In the genomic region with DNA sequence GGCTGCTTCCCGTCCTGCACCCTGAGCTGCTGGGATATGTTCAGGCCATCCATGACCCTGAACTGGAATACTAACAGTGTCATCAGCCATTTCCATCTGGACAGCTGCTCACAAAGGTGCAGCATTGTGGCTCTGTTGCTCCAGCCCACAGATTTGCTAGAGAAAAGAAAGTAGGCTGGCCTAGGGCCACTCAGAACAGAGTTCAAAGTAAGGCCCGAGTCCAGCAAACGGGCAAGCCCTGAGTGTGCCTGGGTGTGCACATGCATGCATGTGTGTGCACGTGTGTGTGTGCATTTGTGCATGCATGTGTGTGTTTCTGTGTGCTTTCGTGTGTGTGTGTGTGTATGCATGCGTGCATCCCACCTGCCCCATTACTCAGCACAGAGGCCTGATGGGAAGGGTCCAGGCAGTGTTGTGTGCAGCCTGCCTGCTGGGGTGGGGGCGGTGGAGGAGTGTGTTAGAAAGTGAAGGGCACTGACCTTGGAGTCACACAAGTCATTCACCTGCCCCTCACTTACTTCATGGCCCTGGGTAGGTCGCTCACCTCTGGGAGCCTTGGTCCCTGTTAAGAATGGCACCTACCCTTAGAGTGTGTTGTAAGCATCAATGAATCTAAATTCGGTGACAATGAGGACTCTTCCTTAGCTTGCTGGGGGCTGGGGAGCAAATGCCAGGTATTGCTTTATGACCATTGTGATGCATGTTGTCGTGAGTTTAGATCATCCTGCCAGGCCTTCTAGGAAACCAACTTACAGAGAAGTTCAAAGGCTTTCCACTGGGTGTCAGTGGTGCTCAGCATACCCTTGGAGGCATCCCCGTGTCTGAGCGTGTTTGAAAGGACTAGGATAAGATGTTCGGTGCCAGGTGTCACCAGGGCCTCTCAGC, we compare ENCODE assay signal across 8 cellular contexts. TPM values are rescaled to one million over a fixed set of nuclear protein-coding genes. Genes with fewer than 3 reads are reported as not detected.
DNase-seq lines count a peak whose midpoint lies in the region; ATAC-seq and TF ChIP-seq lines count a peak whose summit lies in the region.

No MANE protein-coding gene starts in this region.

- peaks cover 3 to 18% of the 10 kb centered on the region in 2 donors for H3K27me3 Mint-ChIP-seq in T-cell
- H3K27me3 Mint-ChIP-seq in effector memory CD8-positive, alpha-beta T cell = peaks cover 8 to 14% of the 10 kb centered on the region in 2 donors

- no peaks in the 10 kb centered on the region for H3K36me3 Mint-ChIP-seq in T-cell
- H3K36me3 Mint-ChIP-seq in effector memory CD8-positive, alpha-beta T cell (ENCODE audit: insufficient read depth) = no peaks in the 10 kb centered on the region

- DNase-seq in AG04449 (ENCODE audit: low read depth, low spot score) (no peak), NCI-H146 (lab: John Stamatoyannopoulos, UW) (peak; percentile 83), T-cell (peak in 26 of 34 experiments; percentile 9 to 47 (median 28)), medulla oblongata (ENCODE audit: extremely low spot score) (peak; percentile 79)
- peak; percentile 45 to 52 (median 50) for DNase-seq in effector memory CD8-positive, alpha-beta T cell
- DNase-seq in activated effector memory CD4-positive, alpha-beta T cell treated with anti-CD3 and anti-CD28 coated beads, Interleukin-2, amount 50 U/mL, for 16 hours = no peak

- TF ChIP-seq CTCF in AG04449 (IDR thresholded peaks at IDR 0.05; ENCODE audit: insufficient read depth, low read length, missing control alignments) = peak; percentile 67
- peak; percentile 74 for TF ChIP-seq CTCF in GM12872 (IDR thresholded peaks at IDR 0.05; ENCODE audit: insufficient read depth, low read depth, low read length)

- no peak overlapping the region for H3K27ac Mint-ChIP-seq in T-cell
- no peak overlapping the region for H3K27ac Mint-ChIP-seq in effector memory CD8-positive, alpha-beta T cell

- ATAC-seq in T-cell (replicated peaks in 1 of 4) = peak; percentile 58 to 70 (median 61)
- peak; percentile 83 for ATAC-seq in effector memory CD8-positive, alpha-beta T cell (replicated peaks)
- ATAC-seq in HG02798 (IDR thresholded peaks at IDR 0.05; ENCODE audit: poor library complexity, unreplicated experiment) = no peak

- no peak overlapping the region for H3K4me3 Mint-ChIP-seq in T-cell
- H3K4me3 Mint-ChIP-seq in effector memory CD8-positive, alpha-beta T cell = no peak overlapping the region

- POLR2A ChIA-PET in AG04449 (lab: Yijun Ruan, JAX) (no interaction called here), T-cell (lab: Charles Lee) (interaction anchor here in 1 of 2 donors (0.5 kb wide), 1 partner anchor 10 kb away, joined by 3 read pairs; no protein-coding TSS in a partner anchor)

- peaks cover 0 to under 1% (median 0%) of the 10 kb centered on the region in 3 donors for H3K9me3 Mint-ChIP-seq in T-cell
- H3K9me3 Mint-ChIP-seq in effector memory CD8-positive, alpha-beta T cell = no peaks in the 10 kb centered on the region

- no peaks in the 10 kb centered on the region for H3K4me1 Mint-ChIP-seq in T-cell
- H3K4me1 Mint-ChIP-seq in effector memory CD8-positive, alpha-beta T cell (ENCODE audit: low read depth in 2 of 2) = peaks cover 0 to 1% of the 10 kb centered on the region in 2 donors

- CTCF ChIA-PET in AG04449 (lab: Yijun Ruan, JAX) = interaction anchor here (0.8 to 4.8 kb wide), 10 partner anchors 9 to 653 kb away, joined by 3 to 63 read pairs (median 6); no protein-coding TSS in a partner anchor
- CTCF ChIA-PET in T-cell (lab: Charles Lee) = interaction anchor here in 1 of 2 donors (0.8 to 1.6 kb wide), 3 partner anchors 9 to 223 kb away, joined by 3 to 4 read pairs (median 3); no protein-coding TSS in a partner anchor

- no peak overlapping the region for H3K4me3 ChIP-seq in AG04449 (ENCODE audit: low read depth, low read length)

RNA-seq across cellular contexts. Expression of a gene that starts 53.2 kb away (rescaled TPM):
- total RNA-seq in T-cell = not detected

Comparison
In these comparisons a context has a peak if more than half of its experiments do, and no peak if none do; other contexts are left out.
1. DNase-seq: peak in NCI-H146 (single experiment), T-cell (26 of 34), effector memory CD8-positive, alpha-beta T cell (3 of 3) and medulla oblongata (single experiment); none in AG04449 (single experiment) and activated effector memory CD4-positive, alpha-beta T cell treated with anti-CD3 and anti-CD28 coated beads, Interleukin-2, amount 50 U/mL, for 16 hours (single experiment).